8 cellular contexts compared by ENCODE assay signal in genomic region chr3:194486540-194487288, GRCh38. TPM values are rescaled to one million over a fixed set of nuclear protein-coding genes. Genes with fewer than 3 reads are reported as not detected.
DNase-seq lines count a peak whose midpoint lies in the region; ATAC-seq and TF ChIP-seq lines count a peak whose summit lies in the region.

Gene ATP13A3, minus strand, starts transcription at chr3:194487002. Its CDS starts 24,812 bp downstream, at chr3:194462190.

- peak; percentile 57 for ATAC-seq in GM21447 (IDR thresholded peaks at IDR 0.05; ENCODE audit: unreplicated experiment)

- H3K36me3 ChIP-seq in OCI-LY1 (ENCODE audit: insufficient read depth, low read length), result peaks cover 42% of the 10 kb centered on the region

- peaks cover 11% of the 10 kb centered on the region for H3K27me3 Mint-ChIP-seq in endothelial cell (ENCODE audit: unreplicated experiment)

- peak within 1 kb of the TSS; percentile 85 for H3K27ac ChIP-seq in OCI-LY1 (ENCODE audit: low read depth, low read length, poor library complexity, severe bottlenecking)

- peaks cover 25% of the 10 kb centered on the region for H3K4me1 Mint-ChIP-seq in endothelial cell (ENCODE audit: unreplicated experiment)

- H3K27me3 ChIP-seq in OCI-LY1 (ENCODE audit: insufficient read depth, low read length), result no peaks in the 10 kb centered on the region

- H3K79me2 ChIP-seq in OCI-LY1 (ENCODE audit: insufficient read depth, low read length), result peaks cover 39% of the 10 kb centered on the region

- no peak within 1 kb of the TSS for H2AFZ ChIP-seq in OCI-LY1 (ENCODE audit: low read length)

- H4K20me1 ChIP-seq in OCI-LY1 (ENCODE audit: insufficient read depth, low read length), result no peaks in the 10 kb centered on the region

- TF ChIP-seq CTCF in OCI-LY1 (IDR thresholded peaks at IDR 0.05; ENCODE audit: low read length), result no peak
- no peak for TF ChIP-seq CTCF in endothelial cell (IDR thresholded peaks at IDR 0.05; ENCODE audit: unreplicated experiment)

- no peaks in the 10 kb centered on the region for H3K9me2 ChIP-seq in OCI-LY1 (ENCODE audit: low read depth, low read length)

- peak within 1 kb of the TSS; percentile 98 for H3K4me2 ChIP-seq in OCI-LY1 (ENCODE audit: low read length)

- in situ Hi-C loops in Caki2 (cut with HindIII; ENCODE audit: low pct_unique_long_range_greater_than_20kb, low sequenced_read_pairs), result no loop called here

- H3K9ac ChIP-seq in OCI-LY1 (ENCODE audit: low read length), result peak within 1 kb of the TSS; percentile 87

- H3F3A ChIP-seq in OCI-LY1 (ENCODE audit: insufficient read depth, low read length), result no peaks in the 10 kb centered on the region

- no peaks in the 10 kb centered on the region for H3K9me3 Mint-ChIP-seq in endothelial cell (ENCODE audit: unreplicated experiment)

- H3K4me3 ChIP-seq in OCI-LY1 (ENCODE audit: low read depth, low read length, poor library complexity, severe bottlenecking), result peak within 1 kb of the TSS; percentile 85

- peaks cover 13% of the 10 kb centered on the region for H3K36me3 Mint-ChIP-seq in endothelial cell (ENCODE audit: low read depth, unreplicated experiment)

- H3K4me3 Mint-ChIP-seq in endothelial cell (ENCODE audit: unreplicated experiment), result peak within 1 kb of the TSS; percentile 91

- H3K27ac Mint-ChIP-seq in endothelial cell (ENCODE audit: unreplicated experiment), result peak within 1 kb of the TSS; percentile 82

- peaks cover 63% of the 10 kb centered on the region for H3K4me1 ChIP-seq in OCI-LY1 (ENCODE audit: insufficient read depth, low read length, severe bottlenecking)

- no peaks in the 10 kb centered on the region for H3K9me3 ChIP-seq in OCI-LY1 (ENCODE audit: low read length)

- DNase-seq in Caki2 (ENCODE audit: low read depth), result peak; percentile 81
- peak; percentile 95 for DNase-seq in HuH-7 (ENCODE audit: low spot score)
- DNase-seq in activated CD8-positive, alpha-beta memory T cell treated with anti-CD3 and anti-CD28 coated beads, Interleukin-2, amount 50 U/mL, for 48 hours, result peak; percentile 93
- DNase-seq in endothelial cell (ENCODE audit: low spot score), result peak; percentile 86
- DNase-seq in midbrain (lab: John Stamatoyannopoulos, UW), result peak; percentile 93
- peak; percentile 78 to 85 for DNase-seq in stimulated activated CD8-positive, alpha-beta memory T cell treated with anti-CD3 and anti-CD28 coated beads, Interleukin-2, amount 100 ng/mL, for 48 hours (ENCODE audit: low read depth in 2 of 2)

RNA-seq across cellular contexts. Expression of gene ATP13A3, which starts in this region (rescaled TPM):
- total RNA-seq in Caki2 (2014; rRNA removed; shearing (Covaris generic); ENCODE audit: low replicate concordance), result 47.7 and 91.8 TPM in 2 replicates
- total RNA-seq in endothelial cell (ENCODE audit: unreplicated experiment), result 32.1 TPM

Comparison
In these comparisons a context has a peak if more than half of its experiments do, and no peak if none do; other contexts are left out.
1. Peak in every context shown above with its lines: DNase-seq, ATAC-seq, H3K4me3 ChIP-seq and H3K27ac ChIP-seq.